Comparison of ENCODE assay signal across 17 cellular contexts in the genomic region with DNA sequence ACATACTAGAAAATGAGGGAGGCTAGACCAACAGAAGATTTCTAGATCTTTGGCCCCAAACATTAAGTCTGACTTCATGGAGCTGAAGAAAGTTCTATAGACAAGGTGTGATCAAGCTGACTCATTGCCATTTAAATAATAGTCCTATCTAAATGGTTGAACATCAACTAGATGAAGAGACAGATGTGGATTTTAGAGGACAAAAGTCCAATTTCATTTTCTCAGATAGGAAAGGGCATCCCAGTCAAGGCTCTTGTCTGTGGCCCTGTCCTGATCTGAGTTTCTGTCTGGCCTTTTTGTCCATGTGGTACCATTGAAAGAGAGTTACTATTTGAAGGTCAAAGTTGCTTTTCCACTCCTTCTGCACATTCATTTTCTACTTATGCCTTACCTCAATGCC.
A peak's percentile ranks its signal among the peaks of the same experiment; 100 is the strongest.
DNase-seq lines count a peak whose midpoint lies in the region; ATAC-seq and TF ChIP-seq lines count a peak whose summit lies in the region.
"Had no signal": no experiment of that assay in that cellular context is flagged by ENCODE, and none has a peak within 500 bp of the region (broad histone marks: within the 10 kb centered on the region; RNA-seq: fewer than 3 reads in every experiment).

No MANE protein-coding gene starts in this region.

- H2BK5ac ChIP-seq in mesenchymal stem cell (ENCODE audit: low read depth, low read length, poor library complexity, severe bottlenecking), result no peak overlapping the region

- no peak overlapping the region for H3K14ac ChIP-seq in mesenchymal stem cell (ENCODE audit: low read length in 2 of 2)

- H2BK120ac ChIP-seq in mesenchymal stem cell (ENCODE audit: low read depth, low read length), result no peak overlapping the region

- POLR2A ChIA-PET in PC-9 (lab: Charles Lee; ENCODE audit: unreplicated experiment), result no interaction called here

- H2AFZ ChIP-seq in PC-9 (no peak overlapping the region), mesenchymal stem cell (ENCODE audit: low read depth, low read length) (no peak overlapping the region), smooth muscle cell (ENCODE audit: low read depth) (no peak overlapping the region)

- H3K79me2 ChIP-seq in PC-9 (ENCODE audit: low read depth), result peaks cover 96% of the 10 kb centered on the region
- H3K79me2 ChIP-seq in smooth muscle cell (ENCODE audit: low read depth), result peaks cover 73% of the 10 kb centered on the region

- H3K4me3 ChIP-seq in PC-9 (no peak overlapping the region), mesenchymal stem cell (ENCODE audit: insufficient read depth in 1 of 2, low read depth in 1 of 2, low read length in 2 of 2) (no peak overlapping the region), smooth muscle cell (no peak overlapping the region)
- H3K4me3 ChIP-seq: GM12878, Peyer's patch had no signal

- no peak overlapping the region for H2BK15ac ChIP-seq in mesenchymal stem cell (ENCODE audit: low read depth, poor library complexity, severe bottlenecking)

- no peak overlapping the region for H3K23ac ChIP-seq in mesenchymal stem cell (ENCODE audit: low read length in 2 of 2)

- H3K9ac ChIP-seq in mesenchymal stem cell (ENCODE audit: low read length) (peak overlapping the region; percentile 81), smooth muscle cell (ENCODE audit: low read depth) (peak overlapping the region; percentile 58)

- no peak overlapping the region for H3K18ac ChIP-seq in mesenchymal stem cell (ENCODE audit: low read depth in 1 of 2, low read length in 2 of 2)

- H3K79me1 ChIP-seq in mesenchymal stem cell (replicated peaks; ENCODE audit: low read length, poor library complexity, severe bottlenecking), result peaks cover 22% of the 10 kb centered on the region

- H3K9me2 ChIP-seq in PC-9 (ENCODE audit: insufficient read depth), result no peaks in the 10 kb centered on the region

- peaks cover 70% of the 10 kb centered on the region for H4K20me1 ChIP-seq in PC-9 (ENCODE audit: insufficient read depth)
- peaks cover 98% of the 10 kb centered on the region for H4K20me1 ChIP-seq in smooth muscle cell (ENCODE audit: low read depth)

- no peak for DNase-seq in PC-9
- no peak for DNase-seq in epithelial cell of prostate (ENCODE audit: low read depth, low spot score)
- no peak for DNase-seq in mesenchymal stem cell
- no peak for DNase-seq in smooth muscle cell (lab: John Stamatoyannopoulos, UW; ENCODE audit: unreplicated experiment)
- DNase-seq: DMS53, MM.1S, NCI-H1105, NCI-H187 treated with DMSO at 0.1 percent for 48 hours, NCI-H2171, NCI-H774, Peyer's patch, SHP77 had no signal

- peaks cover 55% of the 10 kb centered on the region for H3F3A ChIP-seq in PC-9 (ENCODE audit: insufficient read depth, low read depth)
- no peaks in the 10 kb centered on the region for H3F3A ChIP-seq in smooth muscle cell (ENCODE audit: low read depth)

- H4K8ac ChIP-seq in mesenchymal stem cell (ENCODE audit: low read length), result no peak overlapping the region

- intact Hi-C loops in PC-9 (cut with micrococcal nuclease; ENCODE audit: unreplicated experiment), result no loop called here

- H2BK12ac ChIP-seq in mesenchymal stem cell (ENCODE audit: low read length in 2 of 2), result no peak overlapping the region

- H3K27me3 ChIP-seq in PC-9 (ENCODE audit: insufficient read depth, low read depth) (no peaks in the 10 kb centered on the region), mesenchymal stem cell (ENCODE audit: control insufficient read depth in 1 of 2, insufficient read depth in 1 of 2, low read length in 2 of 2) (no peaks in the 10 kb centered on the region), smooth muscle cell (ENCODE audit: low read depth) (no peaks in the 10 kb centered on the region)
- H3K27me3 ChIP-seq: Peyer's patch had no signal

- peaks cover 30% of the 10 kb centered on the region for H3K4me1 ChIP-seq in PC-9 (replicated peaks; ENCODE audit: insufficient read depth)
- H3K4me1 ChIP-seq in mesenchymal stem cell (ENCODE audit: control insufficient read depth, insufficient read depth, low read depth, low read length), result peaks cover 5% of the 10 kb centered on the region
- no peaks in the 10 kb centered on the region for H3K4me1 ChIP-seq in smooth muscle cell (ENCODE audit: low read depth)

- CTCF ChIA-PET in PC-9 (lab: Charles Lee), result interaction anchor here (0.6 kb wide), 1 partner anchor 285 kb away, joined by 10 read pairs; no protein-coding TSS in a partner anchor

- TF ChIP-seq CTCF in PC-9 (conservative IDR thresholded peaks at IDR 0.05) (no peak), smooth muscle cell (IDR thresholded peaks at IDR 0.05; ENCODE audit: borderline replicate concordance, insufficient read depth, poor library complexity, severe bottlenecking) (no peak)

- peak overlapping the region; percentile 2; the same call in 1 of the 2 replicates for H3K27ac ChIP-seq in PC-9
- peak overlapping the region; percentile 70 for H3K27ac ChIP-seq in epithelial cell of prostate
- H3K27ac ChIP-seq in mesenchymal stem cell (ENCODE audit: low read length, poor library complexity, severe bottlenecking), result no peak overlapping the region
- peak overlapping the region; percentile 76 for H3K27ac ChIP-seq in smooth muscle cell (ENCODE audit: low read depth)

- no TSS peak for BruUV-seq in PC-9 (replicated peaks; lab: Mats Ljungman, UMichigan)

- no peak overlapping the region for H4K91ac ChIP-seq in mesenchymal stem cell (ENCODE audit: low read length)

- H3K4me2 ChIP-seq in PC-9 (no peak overlapping the region), mesenchymal stem cell (ENCODE audit: low read length, poor library complexity, severe bottlenecking) (no peak overlapping the region), smooth muscle cell (no peak overlapping the region)

- H3K36me3 ChIP-seq in PC-9 (ENCODE audit: low read depth), result peaks cover 54% of the 10 kb centered on the region
- peaks cover 0 to 4% of the 10 kb centered on the region in 2 experiments for H3K36me3 ChIP-seq in mesenchymal stem cell (ENCODE audit: control insufficient read depth in 1 of 2, insufficient read depth in 2 of 2, low read depth in 1 of 2, low read length in 2 of 2)
- no peaks in the 10 kb centered on the region for H3K36me3 ChIP-seq in smooth muscle cell (ENCODE audit: low read depth)
- H3K36me3 ChIP-seq: Peyer's patch had no signal

- H3K9me3 ChIP-seq in PC-9 (ENCODE audit: insufficient read depth, low read depth) (0 out of 2 replicates have a peak, but pooled peaks cover 4% of the 10 kb centered on the region), mesenchymal stem cell (ENCODE audit: control insufficient read depth, low read length) (no peaks in the 10 kb centered on the region), smooth muscle cell (replicated peaks; ENCODE audit: low read depth) (no peaks in the 10 kb centered on the region)
- H3K9me3 ChIP-seq: Peyer's patch had no signal

- ATAC-seq in HG03378 (IDR thresholded peaks at IDR 0.05; ENCODE audit: unreplicated experiment) (no peak), HG03342 (IDR thresholded peaks at IDR 0.05; ENCODE audit: unreplicated experiment) (no peak), HG03439 (IDR thresholded peaks at IDR 0.05; ENCODE audit: unreplicated experiment) (no peak)
- ATAC-seq: GM12878, HCT116 had no signal

- H2AK5ac ChIP-seq in mesenchymal stem cell (ENCODE audit: low read length, severe bottlenecking), result no peak overlapping the region

- no peak overlapping the region for H3K4ac ChIP-seq in mesenchymal stem cell (ENCODE audit: low read depth in 1 of 2, low read length in 2 of 2)
